25 cellular contexts compared by ENCODE assay signal in genomic region chr2:44104855-44105271, GRCh38.
"Had no signal": no experiment of that assay in that cellular context is flagged by ENCODE, and none has a peak within 500 bp of the region (broad histone marks: within the 10 kb centered on the region; RNA-seq: fewer than 3 reads in every experiment).

No MANE protein-coding gene starts in this region.

- H3K4me3 ChIP-seq: coronary artery, esophagus squamous epithelium, gastrocnemius medialis, ovary, psoas muscle, upper lobe of left lung had no signal

- ATAC-seq: activated CD4-positive, alpha-beta T cell treated with anti-CD3 and anti-CD28 coated beads for 36 hours; activated T-cell treated with anti-CD3 and anti-CD28 coated beads, Interleukin-2, amount 50 U/mL, for 72 hours; gastrocnemius medialis; psoas muscle; right cardiac atrium; stimulated activated naive CD8-positive, alpha-beta T cell treated with anti-CD3 and anti-CD28 coated beads, Interleukin-15, Interleukin-2, amounts not matched to agents 100 U/mL and 50 U/mL, for 24 hours had no signal

- H3K4me3 Mint-ChIP-seq: activated B cell treated with CpG ODN at 0.5 μM for 24 hours; activated CD4-positive, alpha-beta T cell treated with anti-CD3 and anti-CD28 coated beads for 36 hours; activated naive CD4-positive, alpha-beta T cell treated with anti-CD3 and anti-CD28 coated beads, Interleukin-2, amount 10 ng/mL, durations not matched to agents 7 days and 5 days; activated T-cell treated with anti-CD3 and anti-CD28 coated beads, Interleukin-2, amount 50 U/mL, for 72 hours; endodermal cell; nephron had no signal

- H3K36me3 Mint-ChIP-seq: activated naive CD4-positive, alpha-beta T cell treated with anti-CD3 and anti-CD28 coated beads, Interleukin-2, amount 10 ng/mL, durations not matched to agents 7 days and 5 days had no signal

- FAIRE-seq: bronchial epithelial cell, islet of Langerhans had no signal

- H3K9me3 Mint-ChIP-seq: activated B cell treated with CpG ODN at 0.5 μM for 24 hours; activated naive CD4-positive, alpha-beta T cell treated with anti-CD3 and anti-CD28 coated beads, Interleukin-2, amount 10 ng/mL, durations not matched to agents 7 days and 5 days; activated T-cell treated with anti-CD3 and anti-CD28 coated beads, Interleukin-2, amount 50 U/mL, for 72 hours; endodermal cell; nephron had no signal

- H3K27me3 ChIP-seq: esophagus squamous epithelium, gastrocnemius medialis, neutrophil, ovary, upper lobe of left lung had no signal

- H3K4me1 Mint-ChIP-seq: nephron had no signal

- H3K27me3 Mint-ChIP-seq: activated B cell treated with CpG ODN at 0.5 μM for 24 hours had no signal

- H3K9me3 ChIP-seq: esophagus squamous epithelium, gastrocnemius medialis, neutrophil, ovary, psoas muscle, upper lobe of left lung had no signal

- DNase-seq: activated B cell treated with CpG ODN at 0.5 μM for 24 hours; activated CD4-positive, alpha-beta T cell treated with anti-CD3 and anti-CD28 coated beads for 36 hours; activated CD4-positive, alpha-beta T cell treated with anti-CD3 and anti-CD28 coated beads, Interleukin-2, amount 50 U/mL, for 4 hours; activated effector memory CD4-positive, alpha-beta T cell treated with Interleukin-2 at 50 U/mL for 16 hours; activated naive CD4-positive, alpha-beta T cell treated with anti-CD3 and anti-CD28 coated beads, Interleukin-2, amount 10 ng/mL, durations not matched to agents 7 days and 5 days; activated T-cell treated with anti-CD3 and anti-CD28 coated beads, Interleukin-2, amount 50 U/mL, for 72 hours; amygdala; endodermal cell; esophagus squamous epithelium; gastrocnemius medialis; head of caudate nucleus; midbrain; ovary; psoas muscle; right cardiac atrium; stimulated activated CD4-positive, alpha-beta T cell treated with anti-CD3 and anti-CD28 coated beads, Interleukin-12 subunit alpha, Interleukin-12 subunit beta, amount 100 ng/mL, for 4 hours; stimulated activated CD4-positive, alpha-beta T cell treated with anti-CD3 and anti-CD28 coated beads, Interleukin-4, amount 100 ng/mL, for 4 hours; stimulated activated naive CD8-positive, alpha-beta T cell treated with anti-CD3 and anti-CD28 coated beads, Interleukin-15, Interleukin-2, amounts not matched to agents 100 U/mL and 50 U/mL, for 24 hours; T-helper 9 cell; upper lobe of left lung had no signal

- H3K27ac Mint-ChIP-seq: activated B cell treated with CpG ODN at 0.5 μM for 24 hours; activated CD4-positive, alpha-beta T cell treated with anti-CD3 and anti-CD28 coated beads for 36 hours; activated naive CD4-positive, alpha-beta T cell treated with anti-CD3 and anti-CD28 coated beads, Interleukin-2, amount 10 ng/mL, durations not matched to agents 7 days and 5 days; activated T-cell treated with anti-CD3 and anti-CD28 coated beads, Interleukin-2, amount 50 U/mL, for 72 hours; endodermal cell; nephron had no signal

- H3K36me3 ChIP-seq: esophagus squamous epithelium, gastrocnemius medialis, neutrophil, ovary, upper lobe of left lung had no signal

- H3K27ac ChIP-seq: coronary artery, esophagus squamous epithelium, neutrophil, ovary, psoas muscle, upper lobe of left lung had no signal
